23 cellular contexts compared by ENCODE assay signal in the genomic region with DNA sequence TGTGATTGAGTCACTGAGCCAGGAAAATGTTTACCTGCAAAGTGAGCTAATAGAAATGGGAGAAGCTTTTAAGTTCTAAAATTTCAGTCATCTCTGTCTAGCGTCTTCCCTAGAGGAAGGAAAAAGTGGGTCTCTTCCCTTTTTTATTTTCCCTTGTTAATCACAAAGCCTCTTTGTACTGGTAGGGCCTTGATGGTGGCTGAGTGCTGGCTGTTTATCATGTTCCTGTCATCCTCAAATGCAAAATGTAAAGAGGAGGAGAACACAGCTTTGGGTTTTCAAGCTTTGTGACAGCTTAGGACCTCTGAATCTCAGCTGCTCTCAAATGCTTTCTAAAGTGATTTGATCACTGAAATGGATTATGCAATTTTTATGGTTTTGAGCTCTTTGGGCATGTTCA.
DNase-seq lines count a peak whose midpoint lies in the region; ATAC-seq and TF ChIP-seq lines count a peak whose summit lies in the region.
"Had no signal": no experiment of that assay in that cellular context is flagged by ENCODE, and none has a peak within 500 bp of the region (broad histone marks: within the 10 kb centered on the region; RNA-seq: fewer than 3 reads in every experiment).

No MANE protein-coding gene starts in this region.

- DNase-seq in Ammon's horn (ENCODE audit: low spot score) (peak; percentile 30), NCI-H1436 (lab: John Stamatoyannopoulos, UW) (peak; percentile 42), endodermal cell (no peak), mesothelial cell of epicardium (ENCODE audit: low spot score in 2 of 2, unreplicated experiment in 2 of 2) (no peak), neuronal stem cell (ENCODE audit: low spot score) (no peak), sigmoid colon (no peak)
- DNase-seq: activated B cell treated with CpG ODN at 0.5 μM for 24 hours; activated naive CD4-positive, alpha-beta T cell treated with anti-CD3 and anti-CD28 coated beads, Interleukin-2, amount 10 ng/mL, durations not matched to agents 7 days and 5 days; amygdala; cortex of kidney; EL; HCEC 1CT; KG1; NCI-H2029 treated with DMSO at 0.1 percent for 48 hours; SIG-M5; spleen; stimulated activated CD4-positive, alpha-beta T cell treated with anti-CD3 and anti-CD28 coated beads, Interleukin-4, amount 100 ng/mL, for 24 hours; stimulated activated naive CD4-positive, alpha-beta T cell; thyroid gland had no signal

- no peak overlapping the region for H4K8ac ChIP-seq in neuronal stem cell (ENCODE audit: low read depth, low read length)

- no peak overlapping the region for H3K27ac Mint-ChIP-seq in endodermal cell
- peak overlapping the region; percentile 62 for H3K27ac Mint-ChIP-seq in mesothelial cell of epicardium
- H3K27ac Mint-ChIP-seq: activated B cell treated with CpG ODN at 0.5 μM for 24 hours; activated naive CD4-positive, alpha-beta T cell treated with anti-CD3 and anti-CD28 coated beads, Interleukin-2, amount 10 ng/mL, durations not matched to agents 7 days and 5 days; CD14-positive monocyte had no signal

- no peak for ATAC-seq in HG03571 (IDR thresholded peaks at IDR 0.05; ENCODE audit: unreplicated experiment)
- ATAC-seq: Panc1 had no signal

- H4K91ac ChIP-seq in neuronal stem cell (ENCODE audit: low read depth, low read length, poor library complexity) = no peak overlapping the region

- 40 to 88% methylated on average over 1 of the region's 1 CpG for WGBS in endodermal cell (ENCODE audit: insufficient coverage in 1 of 2, insufficient read length in 1 of 2), 2 experiments
- no CpG with 5 or more reads among the region's 1 CpG for WGBS in neuronal stem cell (ENCODE audit: extremely low coverage in 2 of 2, insufficient read length in 2 of 2, insufficient replicate concordance in 1 of 2), 2 donors
- WGBS in sigmoid colon, 2 donors = 78 to 81% methylated on average over 1 of the region's 1 CpG

- H3K9me3 ChIP-seq in endodermal cell (ENCODE audit: control insufficient read depth, low read length) = no peaks in the 10 kb centered on the region
- no peaks in the 10 kb centered on the region for H3K9me3 ChIP-seq in neuronal stem cell (replicated peaks in 1 of 2; ENCODE audit: control insufficient read depth in 2 of 2, insufficient read depth in 1 of 2, low read depth in 1 of 2, low read length in 2 of 2)
- no peaks in the 10 kb centered on the region for H3K9me3 ChIP-seq in sigmoid colon
- H3K9me3 ChIP-seq: spleen, thyroid gland had no signal

- H3K4me3 Mint-ChIP-seq in endodermal cell (no peak overlapping the region), mesothelial cell of epicardium (no peak overlapping the region)
- H3K4me3 Mint-ChIP-seq: activated B cell treated with CpG ODN at 0.5 μM for 24 hours; activated naive CD4-positive, alpha-beta T cell treated with anti-CD3 and anti-CD28 coated beads, Interleukin-2, amount 10 ng/mL, durations not matched to agents 7 days and 5 days; CD14-positive monocyte had no signal

- H3K14ac ChIP-seq in neuronal stem cell (ENCODE audit: low read length) = no peak overlapping the region

- H3K27ac ChIP-seq in endodermal cell (ENCODE audit: low read depth, low read length) (peak overlapping the region; percentile 24), neuronal stem cell (replicated peaks; ENCODE audit: low read length) (no peak overlapping the region), sigmoid colon (no peak overlapping the region)
- H3K27ac ChIP-seq: spleen, thyroid gland had no signal

- H3K4me1 ChIP-seq in endodermal cell (ENCODE audit: control insufficient read depth, insufficient read depth, low read length) = no peaks in the 10 kb centered on the region
- H3K4me1 ChIP-seq in neuronal stem cell (ENCODE audit: control insufficient read depth in 2 of 2, insufficient read depth in 1 of 2, low read depth in 1 of 2, low read length in 2 of 2) = peaks cover 4 to 13% of the 10 kb centered on the region in 2 donors
- peaks cover 0 to 13% (median 5%) of the 10 kb centered on the region in 4 donors for H3K4me1 ChIP-seq in sigmoid colon
- H3K4me1 ChIP-seq: thyroid gland had no signal

- H3K9ac ChIP-seq in endodermal cell (ENCODE audit: extremely low read depth, low read length, poor library complexity, severe bottlenecking) = no peak overlapping the region
- no peak overlapping the region for H3K9ac ChIP-seq in neuronal stem cell (ENCODE audit: low read depth, low read length, poor library complexity)

- no peak overlapping the region for H2BK5ac ChIP-seq in neuronal stem cell (ENCODE audit: low read length)

- no peaks in the 10 kb centered on the region for H3K36me3 Mint-ChIP-seq in endodermal cell (ENCODE audit: low read depth)
- H3K36me3 Mint-ChIP-seq in mesothelial cell of epicardium = peaks cover 3% of the 10 kb centered on the region
- H3K36me3 Mint-ChIP-seq: activated naive CD4-positive, alpha-beta T cell treated with anti-CD3 and anti-CD28 coated beads, Interleukin-2, amount 10 ng/mL, durations not matched to agents 7 days and 5 days had no signal

- no peaks in the 10 kb centered on the region for H3K36me3 ChIP-seq in endodermal cell (ENCODE audit: control insufficient read depth, insufficient read depth, low read length)
- H3K36me3 ChIP-seq in neuronal stem cell (replicated peaks in 1 of 2; ENCODE audit: control insufficient read depth in 2 of 2, insufficient read depth in 2 of 2, low read length in 2 of 2) = no peaks in the 10 kb centered on the region
- no peaks in the 10 kb centered on the region for H3K36me3 ChIP-seq in sigmoid colon
- H3K36me3 ChIP-seq: thyroid gland had no signal

- H2AK5ac ChIP-seq in neuronal stem cell (ENCODE audit: low read depth, low read length) = no peak overlapping the region

- H2AFZ ChIP-seq in neuronal stem cell (ENCODE audit: low read length) = no peak overlapping the region

- H3K4me3 ChIP-seq in endodermal cell (ENCODE audit: low read length) (no peak overlapping the region), neuronal stem cell (ENCODE audit: low read length in 2 of 2) (no peak overlapping the region), sigmoid colon (no peak overlapping the region)
- H3K4me3 ChIP-seq: lung, spleen, thyroid gland had no signal

- no peak overlapping the region for H3K4ac ChIP-seq in neuronal stem cell (ENCODE audit: low read length)

- H3K18ac ChIP-seq in neuronal stem cell (ENCODE audit: low read length) = no peak overlapping the region

- TF ChIP-seq EP300 in sigmoid colon (IDR thresholded peaks at IDR 0.05) = no peak

- no peaks in the 10 kb centered on the region for H3K9me3 Mint-ChIP-seq in endodermal cell
- H3K9me3 Mint-ChIP-seq in mesothelial cell of epicardium = peaks cover 4% of the 10 kb centered on the region
- H3K9me3 Mint-ChIP-seq: activated B cell treated with CpG ODN at 0.5 μM for 24 hours; activated naive CD4-positive, alpha-beta T cell treated with anti-CD3 and anti-CD28 coated beads, Interleukin-2, amount 10 ng/mL, durations not matched to agents 7 days and 5 days; CD14-positive monocyte had no signal

- H2BK12ac ChIP-seq in neuronal stem cell (ENCODE audit: low read length) = no peak overlapping the region

- H3K4me2 ChIP-seq in neuronal stem cell (ENCODE audit: insufficient read depth, low read length, poor library complexity, severe bottlenecking) = no peak overlapping the region

- no peak for TF ChIP-seq POLR2A in sigmoid colon (IDR thresholded peaks at IDR 0.05)

- H3K27me3 ChIP-seq in endodermal cell (ENCODE audit: control insufficient read depth, insufficient read depth, low read length, poor library complexity, severe bottlenecking) (no peaks in the 10 kb centered on the region), neuronal stem cell (ENCODE audit: control insufficient read depth in 3 of 3, insufficient read depth in 3 of 3, low read depth in 1 of 3, low read length in 3 of 3) (no peaks in the 10 kb centered on the region), sigmoid colon (no peaks in the 10 kb centered on the region)
- H3K27me3 ChIP-seq: spleen, thyroid gland had no signal

- no peaks in the 10 kb centered on the region for H3K27me3 Mint-ChIP-seq in endodermal cell (ENCODE audit: insufficient read depth)
- H3K27me3 Mint-ChIP-seq in mesothelial cell of epicardium (ENCODE audit: low read depth) = no peaks in the 10 kb centered on the region
- H3K27me3 Mint-ChIP-seq: activated B cell treated with CpG ODN at 0.5 μM for 24 hours; activated naive CD4-positive, alpha-beta T cell treated with anti-CD3 and anti-CD28 coated beads, Interleukin-2, amount 10 ng/mL, durations not matched to agents 7 days and 5 days had no signal

- H3K4me1 Mint-ChIP-seq in endodermal cell (peaks cover 6% of the 10 kb centered on the region), mesothelial cell of epicardium (peaks cover 36% of the 10 kb centered on the region)

- no peak overlapping the region for H2BK15ac ChIP-seq in neuronal stem cell (ENCODE audit: low read length)

- H3K23ac ChIP-seq in neuronal stem cell (ENCODE audit: low read depth, low read length, poor library complexity) = no peak overlapping the region

- intact Hi-C loops in sigmoid colon (cut with DNase I) = no loop called here

- H2BK120ac ChIP-seq in neuronal stem cell (ENCODE audit: low read depth, low read length) = no peak overlapping the region

- peaks cover 2% of the 10 kb centered on the region for H3K79me1 ChIP-seq in neuronal stem cell (ENCODE audit: low read depth, low read length)

- no peak for TF ChIP-seq CTCF in endodermal cell (conservative IDR thresholded peaks at IDR 0.05)
- no peak for TF ChIP-seq CTCF in mesothelial cell of epicardium (IDR thresholded peaks at IDR 0.05; ENCODE audit: unreplicated experiment)
- TF ChIP-seq CTCF in sigmoid colon (IDR thresholded peaks at IDR 0.05) = no peak

Comparison
In these comparisons a context has a peak if more than half of its experiments do, and no peak if none do; other contexts are left out.
1. DNase-seq: peak in Ammon's horn (single experiment) and NCI-H1436 (single experiment); none in endodermal cell (single experiment), mesothelial cell of epicardium (0 of 2), neuronal stem cell (single experiment) and sigmoid colon (single experiment).